In genomic region chr7:152006336-152006735, GRCh38 we compare ENCODE assay signal across 22 cellular contexts. TPM values are rescaled to one million over a fixed set of nuclear protein-coding genes. Genes with fewer than 3 reads are reported as not detected.
DNase-seq lines count a peak whose midpoint lies in the region; ATAC-seq and TF ChIP-seq lines count a peak whose summit lies in the region.
"Had no signal": no experiment of that assay in that cellular context is flagged by ENCODE, and none has a peak within 500 bp of the region (broad histone marks: within the 10 kb centered on the region; RNA-seq: fewer than 3 reads in every experiment).

No MANE protein-coding gene starts in this region.

- DNase-seq in A172 (ENCODE audit: low spot score) (peak; percentile 81), GM23338 (ENCODE audit: low spot score) (peak; percentile 39), NCI-H226 (peak; percentile 52), fibroblast of the aortic adventitia (ENCODE audit: low read depth) (peak; percentile 46), NCI-H2081 (lab: John Stamatoyannopoulos, UW) (no peak), OCI-M2 (lab: John Stamatoyannopoulos, UW; ENCODE audit: unreplicated experiment) (no peak)
- no peak for DNase-seq in naive thymus-derived CD8-positive, alpha-beta T cell
- DNase-seq: CD4-positive, alpha-beta T cell; KG1; NCI-H1417 treated with DMSO at 0.1 percent for 48 hours; NCI-H2107; NCI-H2227 treated with DMSO at 0.1 percent for 48 hours; NCI-H526; PC-9; T-helper 2 cell had no signal

- 0 out of 2 replicates have a peak, but pooled peaks cover 7% of the 10 kb centered on the region for H3K9me2 ChIP-seq in GM23338 (ENCODE audit: insufficient read depth)

- H3K36me3 Mint-ChIP-seq in GM23338 (ENCODE audit: low read depth), result no peaks in the 10 kb centered on the region
- H3K36me3 Mint-ChIP-seq in naive thymus-derived CD8-positive, alpha-beta T cell, result no peaks in the 10 kb centered on the region

- H3F3A ChIP-seq in GM23338 (replicated peaks; ENCODE audit: low read depth), result no peaks in the 10 kb centered on the region

- H3K27ac ChIP-seq in GM23338 (ENCODE audit: low read depth), result no peak overlapping the region
- H3K27ac ChIP-seq: 22Rv1, PC-9 had no signal

- H3K36me3 ChIP-seq in GM23338 (ENCODE audit: insufficient read depth), result no peaks in the 10 kb centered on the region

- H3K4me2 ChIP-seq in GM23338, result no peak overlapping the region
- H3K4me2 ChIP-seq: PC-9 had no signal

- no peak overlapping the region for H3K4me3 Mint-ChIP-seq in GM23338
- H3K4me3 Mint-ChIP-seq in naive thymus-derived CD8-positive, alpha-beta T cell, result no peak overlapping the region
- H3K4me3 Mint-ChIP-seq: CD4-positive, alpha-beta T cell had no signal

- no peak overlapping the region for H3K27ac Mint-ChIP-seq in GM23338
- H3K27ac Mint-ChIP-seq in naive thymus-derived CD8-positive, alpha-beta T cell, result no peak overlapping the region
- H3K27ac Mint-ChIP-seq: CD4-positive, alpha-beta T cell had no signal

- TF ChIP-seq CTCF in GM23338 (conservative IDR thresholded peaks at IDR 0.05; ENCODE audit: low read depth in 2 of 2) (no peak), fibroblast of the aortic adventitia (IDR thresholded peaks at IDR 0.05; ENCODE audit: insufficient read depth, low read length) (no peak)

- no peaks in the 10 kb centered on the region for H3K27me3 ChIP-seq in GM23338 (ENCODE audit: insufficient read depth)

- H3K4me1 Mint-ChIP-seq in GM23338, result no peaks in the 10 kb centered on the region; the same call in 1 of the 3 replicates
- peaks cover 0 to under 1% (median 0%) of the 10 kb centered on the region in 4 donors for H3K4me1 Mint-ChIP-seq in naive thymus-derived CD8-positive, alpha-beta T cell

- H2AFZ ChIP-seq in GM23338, result 0 out of 2 replicates have a peak overlapping the region, but pooled peaks have one; percentile 18
- H2AFZ ChIP-seq: PC-9 had no signal

- no peaks in the 10 kb centered on the region for H4K20me1 ChIP-seq in GM23338 (replicated peaks; ENCODE audit: insufficient read depth)

- H3K4me3 ChIP-seq in GM23338 (no peak overlapping the region), fibroblast of the aortic adventitia (ENCODE audit: low read depth, low read length) (no peak overlapping the region)
- H3K4me3 ChIP-seq: PC-9 had no signal

- 0 out of 2 replicates have a peak, but pooled peaks cover 4% of the 10 kb centered on the region for H3K4me1 ChIP-seq in GM23338 (ENCODE audit: insufficient read depth)

- POLR2A ChIA-PET in naive thymus-derived CD8-positive, alpha-beta T cell (lab: Charles Lee), result no interaction called here

- no peak for ATAC-seq in GM23338
- ATAC-seq in naive thymus-derived CD8-positive, alpha-beta T cell, result no peak
- ATAC-seq in GM21381 (IDR thresholded peaks at IDR 0.05; ENCODE audit: unreplicated experiment), result no peak
- ATAC-seq: HepG2 had no signal

- no peaks in the 10 kb centered on the region for H3K27me3 Mint-ChIP-seq in GM23338 (ENCODE audit: insufficient read depth, low read depth, poor library complexity)
- peaks cover 6 to 11% (median 9%) of the 10 kb centered on the region in 5 donors for H3K27me3 Mint-ChIP-seq in naive thymus-derived CD8-positive, alpha-beta T cell

- no peaks in the 10 kb centered on the region; the same call in 2 of the 3 replicates for H3K9me3 Mint-ChIP-seq in GM23338
- H3K9me3 Mint-ChIP-seq in naive thymus-derived CD8-positive, alpha-beta T cell, result no peaks in the 10 kb centered on the region
- H3K9me3 Mint-ChIP-seq: CD4-positive, alpha-beta T cell had no signal

- no peaks in the 10 kb centered on the region for H3K79me2 ChIP-seq in GM23338 (replicated peaks; ENCODE audit: insufficient read depth)

TF ChIP-seq in GM23338, 12 proteins besides CTCF, POLR2A, EP300 and RAD21 (continues in another document):
- TF ChIP-seq POLR2AphosphoS5 (IDR thresholded peaks at IDR 0.05; ENCODE audit: low read depth) (no peak), ZNF331 (CRISPR knock-in tag; IDR thresholded peaks at IDR 0.05; ENCODE audit: low read depth) (no peak), ZNF462 (CRISPR knock-in tag; IDR thresholded peaks at IDR 0.05) (no peak), ETS1 (IDR thresholded peaks at IDR 0.05) (no peak)

RNA-seq across cellular contexts. Expression of gene GALNT11, which starts 19.1 kb away (rescaled TPM):
- total RNA-seq in A172 (2014; rRNA removed; shearing (Covaris generic)), result 57.6 and 73.5 TPM in 2 replicates
- 23.0 and 33.6 TPM in 2 replicates for total RNA-seq in GM23338 (2014; rRNA removed; shearing (Covaris generic))
- polyA plus RNA-seq in GM23338 (2016; fragmentation: Nextera tagmentation; extraction: Ambion mirVana), result 14.5 and 16.1 TPM in 2 replicates
- total RNA-seq in fibroblast of the aortic adventitia (ENCODE audit: low replicate concordance), result 40.0 and 45.3 TPM in 2 replicates
- 10 to 100 TPM; 31.3 to 34.2 TPM for total RNA-seq in naive thymus-derived CD8-positive, alpha-beta T cell
- 10 to 100 TPM; 52.1 to 58.3 (median 53.7) TPM for polyA plus RNA-seq in naive thymus-derived CD8-positive, alpha-beta T cell

RNA-seq across cellular contexts. Expression of gene GALNTL5, which starts 50.1 kb away (rescaled TPM):
- total RNA-seq in A172 (2014; rRNA removed; shearing (Covaris generic)), result not detected in 2 replicates
- total RNA-seq in GM23338 (2014; rRNA removed; shearing (Covaris generic)), result not detected in 2 replicates
- 0.78 TPM in 1 of 2 replicates, not detected in the other for polyA plus RNA-seq in GM23338 (2016; fragmentation: Nextera tagmentation; extraction: Ambion mirVana)
- total RNA-seq in fibroblast of the aortic adventitia (ENCODE audit: low replicate concordance), result not detected in 2 replicates
- total RNA-seq in naive thymus-derived CD8-positive, alpha-beta T cell, result not detected
- not detected for polyA plus RNA-seq in naive thymus-derived CD8-positive, alpha-beta T cell
- total RNA-seq: CD4-positive, alpha-beta T cell; G401; HepG2; PC-9; SK-MEL-5 had no signal
- polyA plus RNA-seq: AG04450, BJ, HepG2 had no signal

Comparison
In these comparisons a context has a peak if more than half of its experiments do, and no peak if none do; other contexts are left out.
1. DNase-seq: peak in A172 (single experiment), GM23338 (single experiment), NCI-H226 (single experiment) and fibroblast of the aortic adventitia (single experiment); none in naive thymus-derived CD8-positive, alpha-beta T cell (0 of 10), NCI-H2081 (0 of 2) and OCI-M2 (single experiment).